Comparison of ENCODE assay signal across 8 cellular contexts in the genomic region with DNA sequence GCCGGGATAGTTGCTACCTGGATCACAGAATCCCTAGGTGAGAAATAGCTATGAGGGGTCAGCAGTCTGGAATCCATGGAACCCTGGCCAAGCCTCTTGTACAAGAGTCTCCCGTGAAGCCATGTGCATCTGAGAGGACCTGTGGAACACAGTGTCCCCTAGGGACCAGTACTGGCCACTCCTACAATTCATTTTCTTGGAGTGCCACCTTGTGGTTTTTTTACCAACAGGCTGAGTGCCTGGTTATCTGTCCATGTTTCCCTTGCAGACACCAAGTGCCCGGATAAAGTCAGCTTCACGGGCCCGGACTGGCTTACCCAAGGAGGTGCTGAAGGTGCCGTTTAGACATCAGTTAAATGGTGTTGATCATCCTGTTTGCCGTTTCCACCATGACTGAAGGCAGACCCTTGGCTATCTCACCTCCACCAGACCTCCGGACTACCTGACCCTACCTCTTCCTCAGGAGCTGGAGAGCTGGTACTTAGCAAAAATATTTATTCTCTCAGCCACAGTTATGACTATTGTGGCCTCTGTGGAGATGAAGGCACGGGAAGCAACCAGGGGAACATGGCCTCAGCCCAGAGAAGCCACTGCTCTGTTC.
DNase-seq lines count a peak whose midpoint lies in the region; ATAC-seq, FAIRE-seq and TF ChIP-seq lines count a peak whose summit lies in the region.

No MANE protein-coding gene starts in this region.

- TF ChIP-seq CTCF in GM13977 (IDR thresholded peaks at IDR 0.05; ENCODE audit: extremely low read depth, insufficient read depth, missing control alignments) = peak; percentile 55
- peak; percentile 63 for TF ChIP-seq CTCF in astrocyte (IDR thresholded peaks at IDR 0.05; ENCODE audit: insufficient read depth, low read depth, low read length)

- in situ Hi-C loops in GM13977 (cut with MboI; ENCODE audit: low pct_unique_long_range_greater_than_20kb, low sequenced_read_pairs, unreplicated experiment) = no loop called here

- H3K9ac ChIP-seq in astrocyte (ENCODE audit: low read length) = no peak overlapping the region

- H2AFZ ChIP-seq in astrocyte (ENCODE audit: low read depth, low read length) = no peak overlapping the region

- no peak for FAIRE-seq in astrocyte (lab: Jason Lieb, UNC)

- no peaks in the 10 kb centered on the region for H3K9me3 ChIP-seq in astrocyte (ENCODE audit: insufficient read depth, low read depth, low read length)
- H3K9me3 ChIP-seq in CD8-positive, alpha-beta memory T cell (ENCODE audit: low read length) = no peaks in the 10 kb centered on the region

- ATAC-seq in stimulated activated memory B cell treated with anti-CD40 and anti-IgM and Interleukin-4, amounts not matched to agents 10 μg/mL and 1 μg/mL and 100 μg/mL, for 72 hours = no peak
- no peak for ATAC-seq in GM18870 (IDR thresholded peaks at IDR 0.05; ENCODE audit: unreplicated experiment)

- no peak overlapping the region for H3K4me3 Mint-ChIP-seq in astrocyte (ENCODE audit: unreplicated experiment)
- H3K4me3 Mint-ChIP-seq in stimulated activated memory B cell treated with anti-CD40 and anti-IgM and Interleukin-4, amounts not matched to agents 10 μg/mL and 1 μg/mL and 100 μg/mL, for 72 hours = no peak overlapping the region
- no peak overlapping the region for H3K4me3 Mint-ChIP-seq in CD8-positive, alpha-beta memory T cell

- no peaks in the 10 kb centered on the region for H3K79me2 ChIP-seq in astrocyte (ENCODE audit: insufficient read depth, low read length)

- H3K27ac ChIP-seq in astrocyte (ENCODE audit: low read depth, low read length) = no peak overlapping the region
- H3K27ac ChIP-seq in CD8-positive, alpha-beta memory T cell (ENCODE audit: low read depth, low read length) = no peak overlapping the region

- no peak overlapping the region for H3K27ac Mint-ChIP-seq in astrocyte (ENCODE audit: unreplicated experiment)
- peak overlapping the region; percentile 50 for H3K27ac Mint-ChIP-seq in stimulated activated memory B cell treated with anti-CD40 and anti-IgM and Interleukin-4, amounts not matched to agents 10 μg/mL and 1 μg/mL and 100 μg/mL, for 72 hours
- H3K27ac Mint-ChIP-seq in CD8-positive, alpha-beta memory T cell = peak overlapping the region in 4 of 8 donors; percentile 37 to 68 (median 59)

- DNase-seq in Ammon's horn (ENCODE audit: low spot score) = peak; percentile 75
- DNase-seq in GM13977 (ENCODE audit: low spot score) = peak; percentile 62
- peak; percentile 75 for DNase-seq in NCI-H460 (ENCODE audit: extremely low read depth, low read depth)
- peak; percentile 35 for DNase-seq in astrocyte (ENCODE audit: low read depth)
- peak; percentile 69 for DNase-seq in iPS DF 19.7 (ENCODE audit: low read depth, low spot score)
- DNase-seq in CD8-positive, alpha-beta memory T cell = no peak

- POLR2A ChIA-PET in CD8-positive, alpha-beta memory T cell (lab: Charles Lee) = no interaction called here

- H3K27me3 ChIP-seq in astrocyte (ENCODE audit: insufficient read depth, low read length) = no peaks in the 10 kb centered on the region
- H3K27me3 ChIP-seq in CD8-positive, alpha-beta memory T cell (ENCODE audit: insufficient read depth, low read length, poor library complexity, severe bottlenecking) = no peaks in the 10 kb centered on the region

- H3K27me3 Mint-ChIP-seq in astrocyte (ENCODE audit: low read depth, unreplicated experiment) = no peaks in the 10 kb centered on the region
- no peaks in the 10 kb centered on the region for H3K27me3 Mint-ChIP-seq in stimulated activated memory B cell treated with anti-CD40 and anti-IgM and Interleukin-4, amounts not matched to agents 10 μg/mL and 1 μg/mL and 100 μg/mL, for 72 hours
- no peaks in the 10 kb centered on the region for H3K27me3 Mint-ChIP-seq in CD8-positive, alpha-beta memory T cell

- H3K4me1 Mint-ChIP-seq in astrocyte (ENCODE audit: low read depth, unreplicated experiment) = peaks cover 1% of the 10 kb centered on the region
- no peaks in the 10 kb centered on the region for H3K4me1 Mint-ChIP-seq in stimulated activated memory B cell treated with anti-CD40 and anti-IgM and Interleukin-4, amounts not matched to agents 10 μg/mL and 1 μg/mL and 100 μg/mL, for 72 hours
- peaks cover 0 to 3% (median 0%) of the 10 kb centered on the region in 3 donors for H3K4me1 Mint-ChIP-seq in CD8-positive, alpha-beta memory T cell

- peaks cover 7% of the 10 kb centered on the region for H3K4me1 ChIP-seq in astrocyte (ENCODE audit: insufficient read depth, low read length)
- no peaks in the 10 kb centered on the region for H3K4me1 ChIP-seq in CD8-positive, alpha-beta memory T cell (ENCODE audit: insufficient read depth, low read length)

- no peak overlapping the region for H3K4me3 ChIP-seq in astrocyte (ENCODE audit: insufficient read depth, low read depth, low read length)
- H3K4me3 ChIP-seq in CD8-positive, alpha-beta memory T cell (ENCODE audit: low read length) = no peak overlapping the region

- CTCF ChIA-PET in CD8-positive, alpha-beta memory T cell (lab: Charles Lee) = interaction anchor here (0.6 to 3.3 kb wide), 4 partner anchors 47 to 519 kb away, joined by 3 to 11 read pairs (median 4); a partner anchor contains a TSS

- H3K36me3 Mint-ChIP-seq in astrocyte (ENCODE audit: low read depth, unreplicated experiment) = peaks cover 18% of the 10 kb centered on the region
- H3K36me3 Mint-ChIP-seq in stimulated activated memory B cell treated with anti-CD40 and anti-IgM and Interleukin-4, amounts not matched to agents 10 μg/mL and 1 μg/mL and 100 μg/mL, for 72 hours = peaks cover 71% of the 10 kb centered on the region
- H3K36me3 Mint-ChIP-seq in CD8-positive, alpha-beta memory T cell = peaks cover 0 to 91% (median 22%) of the 10 kb centered on the region in 3 donors

- peaks cover 19% of the 10 kb centered on the region for H4K20me1 ChIP-seq in astrocyte (ENCODE audit: insufficient read depth, low read length)

- no peaks in the 10 kb centered on the region for H3K9me3 Mint-ChIP-seq in astrocyte (ENCODE audit: unreplicated experiment)
- no peaks in the 10 kb centered on the region for H3K9me3 Mint-ChIP-seq in stimulated activated memory B cell treated with anti-CD40 and anti-IgM and Interleukin-4, amounts not matched to agents 10 μg/mL and 1 μg/mL and 100 μg/mL, for 72 hours
- H3K9me3 Mint-ChIP-seq in CD8-positive, alpha-beta memory T cell = no peaks in the 10 kb centered on the region

- H3K36me3 ChIP-seq in astrocyte (ENCODE audit: insufficient read depth, low read length) = peaks cover 24% of the 10 kb centered on the region
- H3K36me3 ChIP-seq in CD8-positive, alpha-beta memory T cell (ENCODE audit: insufficient read depth, low read length) = peaks cover 56% of the 10 kb centered on the region

- no peak overlapping the region for H3K4me2 ChIP-seq in astrocyte (ENCODE audit: low read length)

Comparison
In these comparisons a context has a peak if more than half of its experiments do, and no peak if none do; other contexts are left out.
1. DNase-seq: peak in Ammon's horn (single experiment), GM13977 (single experiment), NCI-H460 (single experiment), astrocyte (single experiment) and iPS DF 19.7 (single experiment); none in CD8-positive, alpha-beta memory T cell (0 of 5).